23 cellular contexts compared by ENCODE assay signal in genomic region chr12:19719650-19720049, GRCh38.
A peak's percentile ranks its signal among the peaks of the same experiment; 100 is the strongest.
DNase-seq lines count a peak whose midpoint lies in the region; ATAC-seq, FAIRE-seq and TF ChIP-seq lines count a peak whose summit lies in the region.
"Had no signal": no experiment of that assay in that cellular context is flagged by ENCODE, and none has a peak within 500 bp of the region (broad histone marks: within the 10 kb centered on the region; RNA-seq: fewer than 3 reads in every experiment).

No MANE protein-coding gene starts in this region.

- CTCF ChIA-PET in A549 (lab: Yijun Ruan, JAX): interaction anchor here (1.4 kb wide), 1 partner anchor 19 kb away, joined by 3 read pairs; no protein-coding TSS in a partner anchor

- H3K4me2 ChIP-seq in A549: no peak overlapping the region

- ATAC-seq in A549 (no peak), HG03039 (IDR thresholded peaks at IDR 0.05; ENCODE audit: unreplicated experiment) (no peak)
- ATAC-seq: GM12878 had no signal

- TF ChIP-seq CTCF in A549 (IDR thresholded peaks at IDR 0.05) (no peak), LNCaP clone FGC (IDR thresholded peaks at IDR 0.05; ENCODE audit: control insufficient read depth, extremely low read depth, insufficient read depth) (no peak), esophagus squamous epithelium (IDR thresholded peaks at IDR 0.05) (no peak)

- no peak for DNase-seq in A549 (ENCODE audit: low read depth in 1 of 2, low spot score in 1 of 2)
- DNase-seq in DMS79 (lab: John Stamatoyannopoulos, UW): peak; percentile 78
- DNase-seq in LNCaP clone FGC (ENCODE audit: low read depth): peak; percentile 18
- peak; percentile 14 for DNase-seq in adipocyte (ENCODE audit: low read depth)
- DNase-seq in NCI-H1092 (lab: John Stamatoyannopoulos, UW): no peak
- DNase-seq in NCI-H187 treated with DMSO at 0.1 percent for 48 hours (lab: John Stamatoyannopoulos, UW): no peak
- DNase-seq in esophagus squamous epithelium (lab: John Stamatoyannopoulos, UW): no peak
- DNase-seq: C1 segment of cervical spinal cord; Calu3; CD4-positive, alpha-beta memory T cell; COR-L47; DND-41; EL; GDM1; GM23248; H7; HCEC 1CT had no signal

- H3K9ac ChIP-seq in adipocyte (ENCODE audit: low read length): no peak overlapping the region
- H3K9ac ChIP-seq: GM23248 had no signal

- H3K4me3 ChIP-seq in A549 (no peak overlapping the region), LNCaP clone FGC (ENCODE audit: low read depth, low read length) (no peak overlapping the region), adipocyte (ENCODE audit: low read length) (no peak overlapping the region), esophagus squamous epithelium (no peak overlapping the region)
- H3K4me3 ChIP-seq: GM12878, GM23248 had no signal

- 96% methylated on average over 1 of the region's 1 CpG for WGBS in A549 (ENCODE audit: missing lambda C conversion rate)
- 91 to 100% methylated on average over 1 of the region's 1 CpG for WGBS in esophagus squamous epithelium, 2 donors

- H3K9me3 ChIP-seq in A549 (no peaks in the 10 kb centered on the region), adipocyte (ENCODE audit: control insufficient read depth, low read length) (no peaks in the 10 kb centered on the region), esophagus squamous epithelium (no peaks in the 10 kb centered on the region)

- no peaks in the 10 kb centered on the region for H3K36me3 ChIP-seq in adipocyte (ENCODE audit: control insufficient read depth, insufficient read depth, low read length, severe bottlenecking)
- H3K36me3 ChIP-seq in esophagus squamous epithelium: no peaks in the 10 kb centered on the region

- POLR2A ChIA-PET in A549 (lab: Yijun Ruan, JAX): no interaction called here

- TF ChIP-seq POLR2A in A549 (IDR thresholded peaks at IDR 0.05; ENCODE audit: low read length): no peak
- TF ChIP-seq POLR2A in esophagus squamous epithelium (IDR thresholded peaks at IDR 0.05): no peak

- TF ChIP-seq RAD21 in A549 (conservative IDR thresholded peaks at IDR 0.05 in 1 of 2, IDR thresholded peaks at IDR 0.05 in 1 of 2): no peak

- intact Hi-C loops in esophagus squamous epithelium (cut with DNase I): no loop called here

- H3K27me3 ChIP-seq in adipocyte (replicated peaks; ENCODE audit: control insufficient read depth, insufficient read depth, low read length) (no peaks in the 10 kb centered on the region), esophagus squamous epithelium (no peaks in the 10 kb centered on the region)

- H3K27ac ChIP-seq in A549 (no peak overlapping the region), esophagus squamous epithelium (no peak overlapping the region)
- H3K27ac ChIP-seq: 22Rv1, GM23248 had no signal

- FAIRE-seq in A549 (lab: Jason Lieb, UNC): peak; percentile 18
- FAIRE-seq: A204.1, GM12878, GM19239, H1 had no signal

- no peaks in the 10 kb centered on the region for H3K4me1 ChIP-seq in A549
- no peaks in the 10 kb centered on the region for H3K4me1 ChIP-seq in adipocyte (ENCODE audit: control insufficient read depth, insufficient read depth, low read length)
- no peaks in the 10 kb centered on the region for H3K4me1 ChIP-seq in esophagus squamous epithelium

- TF ChIP-seq EP300 in A549 (IDR thresholded peaks at IDR 0.05): no peak

TF ChIP-seq in A549, 52 proteins besides CTCF, POLR2A, EP300 and RAD21:
- TF ChIP-seq KDM5A (IDR thresholded peaks at IDR 0.05) (no peak), MAFK (IDR thresholded peaks at IDR 0.05; ENCODE audit: partially characterized antibody) (no peak)

Comparison
In these comparisons a context has a peak if more than half of its experiments do, and no peak if none do; other contexts are left out.
1. DNase-seq: peak in DMS79 (single experiment), LNCaP clone FGC (single experiment) and adipocyte (single experiment); none in A549 (0 of 2), NCI-H1092 (single experiment), NCI-H187 treated with DMSO at 0.1 percent for 48 hours (single experiment) and esophagus squamous epithelium (single experiment).